In genomic region chr14:93959239-93960107, GRCh38 we compare ENCODE assay signal across 8 cellular contexts. TPM values are rescaled to one million over a fixed set of nuclear protein-coding genes. Genes with fewer than 3 reads are reported as not detected.
A peak's percentile ranks its signal among the peaks of the same experiment; 100 is the strongest.
DNase-seq lines count a peak whose midpoint lies in the region; ATAC-seq and TF ChIP-seq lines count a peak whose summit lies in the region.

No MANE protein-coding gene starts in this region.

- peak overlapping the region; percentile 98 for H3K4me2 ChIP-seq in KMS-11

- DNase-seq in GM04503 (ENCODE audit: low read depth) (peak; percentile 68), GOT3 (lab: John Stamatoyannopoulos, UW) (peak; percentile 38), dermis blood vessel endothelial cell (peak; percentile 77), myocyte (ENCODE audit: low read depth) (peak; percentile 68), hippocampal formation (lab: John Stamatoyannopoulos, UW) (no peak)
- peak; percentile 97 for DNase-seq in activated CD4-positive, alpha-beta T cell treated with anti-CD3 and anti-CD28 coated beads for 48 hours
- DNase-seq in stimulated activated naive CD8-positive, alpha-beta T cell treated with anti-CD3 and anti-CD28 coated beads, Interleukin-15, amount 100 ng/mL, for 72 hours, result peak; percentile 94 to 98

- H3K4me1 Mint-ChIP-seq in stimulated activated naive CD8-positive, alpha-beta T cell treated with anti-CD3 and anti-CD28 coated beads, Interleukin-15, amount 100 ng/mL, for 72 hours, result peaks cover 100% of the 10 kb centered on the region

- peaks cover under 1% of the 10 kb centered on the region in 2 donors for H3K9me3 Mint-ChIP-seq in stimulated activated naive CD8-positive, alpha-beta T cell treated with anti-CD3 and anti-CD28 coated beads, Interleukin-15, amount 100 ng/mL, for 72 hours

- H4K20me1 ChIP-seq in KMS-11 (ENCODE audit: insufficient read depth), result no peaks in the 10 kb centered on the region

- TF ChIP-seq CTCF in KMS-11 (conservative IDR thresholded peaks at IDR 0.05; ENCODE audit: low read depth, low read length), result no peak

- peak overlapping the region; percentile 87 to 97 for H3K4me3 Mint-ChIP-seq in stimulated activated naive CD8-positive, alpha-beta T cell treated with anti-CD3 and anti-CD28 coated beads, Interleukin-15, amount 100 ng/mL, for 72 hours

- H3K27ac ChIP-seq in KMS-11, result peak overlapping the region; percentile 82

- H3K4me1 ChIP-seq in KMS-11 (ENCODE audit: low read depth, poor library complexity, severe bottlenecking), result peaks cover 94% of the 10 kb centered on the region

- peak overlapping the region; percentile 44; the same call in 1 of the 2 replicates for H3K9ac ChIP-seq in KMS-11

- no peaks in the 10 kb centered on the region for H3K27me3 Mint-ChIP-seq in stimulated activated naive CD8-positive, alpha-beta T cell treated with anti-CD3 and anti-CD28 coated beads, Interleukin-15, amount 100 ng/mL, for 72 hours

- H3K27ac Mint-ChIP-seq in stimulated activated naive CD8-positive, alpha-beta T cell treated with anti-CD3 and anti-CD28 coated beads, Interleukin-15, amount 100 ng/mL, for 72 hours, result peak overlapping the region; percentile 98 to 100

- no peaks in the 10 kb centered on the region for H3K79me2 ChIP-seq in KMS-11 (ENCODE audit: insufficient read depth, low read depth)

- ATAC-seq in stimulated activated naive CD8-positive, alpha-beta T cell treated with anti-CD3 and anti-CD28 coated beads, Interleukin-15, amount 100 ng/mL, for 72 hours, result peak; percentile 86

- H2AFZ ChIP-seq in KMS-11 (ENCODE audit: low read depth), result no peak overlapping the region

- no peaks in the 10 kb centered on the region for H3K27me3 ChIP-seq in KMS-11 (ENCODE audit: insufficient read depth, low read depth)

- H3K36me3 ChIP-seq in KMS-11 (ENCODE audit: insufficient read depth), result no peaks in the 10 kb centered on the region

- no peak overlapping the region for H3K4me3 ChIP-seq in KMS-11 (IDR thresholded peaks at IDR 0.05; ENCODE audit: insufficient read depth, low read depth, low read length)

RNA-seq across cellular contexts. Expression of gene ASB2, which starts 16.9 kb away (rescaled TPM):
- total RNA-seq in dermis blood vessel endothelial cell (0.05 TPM in 1 of 2 replicates, not detected in the other), myocyte (0.73 and 8.9 TPM in 2 replicates)
- polyA plus RNA-seq in myocyte (2012), result 1.5 TPM

RNA-seq across cellular contexts. Expression of gene FAM181A, which starts 32.3 kb away (rescaled TPM):
- total RNA-seq in dermis blood vessel endothelial cell (not detected in 2 replicates), myocyte (not detected in 2 replicates)
- polyA plus RNA-seq in myocyte (2012), result not detected

RNA-seq across cellular contexts. Expression of gene CCDC197, which starts 37.6 kb away (rescaled TPM):
- total RNA-seq in dermis blood vessel endothelial cell, result not detected in 2 replicates
- not detected in 2 replicates for total RNA-seq in myocyte
- polyA plus RNA-seq in myocyte (2012), result not detected

Comparison
In these comparisons a context has a peak if more than half of its experiments do, and no peak if none do; other contexts are left out.
1. DNase-seq: peak in GM04503 (single experiment), GOT3 (single experiment), activated CD4-positive, alpha-beta T cell treated with anti-CD3 and anti-CD28 coated beads for 48 hours (single experiment), dermis blood vessel endothelial cell (single experiment), myocyte (single experiment) and stimulated activated naive CD8-positive, alpha-beta T cell treated with anti-CD3 and anti-CD28 coated beads, Interleukin-15, amount 100 ng/mL, for 72 hours (2 of 2); none in hippocampal formation (0 of 2).